In genomic region chr16:19228575-19228974, GRCh38 we compare ENCODE assay signal across 21 cellular contexts. TPM values are rescaled to one million over a fixed set of nuclear protein-coding genes. Genes with fewer than 3 reads are reported as not detected.
"Had no signal": no experiment of that assay in that cellular context is flagged by ENCODE, and none has a peak within 500 bp of the region (broad histone marks: within the 10 kb centered on the region; RNA-seq: fewer than 3 reads in every experiment).

No MANE protein-coding gene starts in this region.

- H3K4me3 Mint-ChIP-seq: activated B cell treated with CpG ODN at 0.5 μM for 24 hours; activated CD4-positive, alpha-beta memory T cell treated with anti-CD3 and anti-CD28 coated beads for 36 hours; activated naive CD8-positive, alpha-beta T cell; activated T-helper 1 cell treated with anti-CD3 and anti-CD28 coated beads, Interleukin-12 subunit alpha, Interleukin-12 subunit beta, Interleukin-2, Interleukin-4 antibody, amounts not matched to agents 30 ng/mL and 10 ng/mL and 1 ng/mL, durations not matched to agents 14 hours and 24 hours and 36 hours; immature natural killer cell; naive thymus-derived CD4-positive, alpha-beta T cell had no signal

- H3K36me3 Mint-ChIP-seq: activated CD4-positive, alpha-beta memory T cell treated with anti-CD3 and anti-CD28 coated beads for 36 hours; activated naive CD8-positive, alpha-beta T cell; immature natural killer cell had no signal

- H3K27me3 ChIP-seq: heart left ventricle, tibial nerve, vagina had no signal

- H3K27me3 Mint-ChIP-seq: activated B cell treated with CpG ODN at 0.5 μM for 24 hours had no signal

- H3K4me1 Mint-ChIP-seq: immature natural killer cell; naive thymus-derived CD4-positive, alpha-beta T cell had no signal

- H3K4me1 ChIP-seq: heart left ventricle, tibial nerve, vagina had no signal

- DNase-seq: activated B cell treated with CpG ODN at 0.5 μM for 24 hours; activated CD4-positive, alpha-beta memory T cell treated with anti-CD3 and anti-CD28 coated beads for 36 hours; activated CD4-positive, alpha-beta T cell treated with anti-CD3 and anti-CD28 coated beads for 4 hours; activated gamma-delta T cell treated with Interleukin-2 at 50 U/mL for 16 hours; activated T-cell treated with anti-CD3 and anti-CD28 coated beads for 4 hours; central memory CD4-positive, alpha-beta T cell; foreskin melanocyte; heart left ventricle; immature natural killer cell; kidney glomerular epithelial cell; left ventricle myocardium superior; naive thymus-derived CD4-positive, alpha-beta T cell; stimulated activated naive CD4-positive, alpha-beta T cell treated with Interleukin-2 at 50 U/mL for 16 hours; T-helper 1 cell; T-helper 9 cell had no signal

- H3K27ac Mint-ChIP-seq: activated B cell treated with CpG ODN at 0.5 μM for 24 hours; activated CD4-positive, alpha-beta memory T cell treated with anti-CD3 and anti-CD28 coated beads for 36 hours; activated naive CD8-positive, alpha-beta T cell; activated T-helper 1 cell treated with anti-CD3 and anti-CD28 coated beads, Interleukin-12 subunit alpha, Interleukin-12 subunit beta, Interleukin-2, Interleukin-4 antibody, amounts not matched to agents 30 ng/mL and 10 ng/mL and 1 ng/mL, durations not matched to agents 14 hours and 24 hours and 36 hours; immature natural killer cell; naive thymus-derived CD4-positive, alpha-beta T cell had no signal

- H3K4me3 ChIP-seq: coronary artery, heart left ventricle, tibial nerve, vagina had no signal

- H3K9me3 ChIP-seq: vagina had no signal

- H3K27ac ChIP-seq: coronary artery, heart left ventricle, tibial nerve, vagina had no signal

RNA-seq across cellular contexts. Expression of gene CLEC19A, which starts 57.0 kb away (rescaled TPM):
- total RNA-seq: activated B cell treated with CpG ODN at 0.5 μM for 24 hours; activated CD4-positive, alpha-beta memory T cell treated with anti-CD3 and anti-CD28 coated beads for 36 hours; activated T-helper 1 cell treated with anti-CD3 and anti-CD28 coated beads, Interleukin-12 subunit alpha, Interleukin-12 subunit beta, Interleukin-2, Interleukin-4 antibody, amounts not matched to agents 30 ng/mL and 10 ng/mL and 1 ng/mL, durations not matched to agents 14 hours and 24 hours and 36 hours; epithelial cell of proximal tubule; heart left ventricle; left ventricle myocardium superior; naive thymus-derived CD4-positive, alpha-beta T cell; tibial nerve; vagina had no signal
- polyA plus RNA-seq: heart left ventricle; immature natural killer cell; naive thymus-derived CD4-positive, alpha-beta T cell had no signal
